Comparison of ENCODE assay signal across 8 cellular contexts in the genomic region with DNA sequence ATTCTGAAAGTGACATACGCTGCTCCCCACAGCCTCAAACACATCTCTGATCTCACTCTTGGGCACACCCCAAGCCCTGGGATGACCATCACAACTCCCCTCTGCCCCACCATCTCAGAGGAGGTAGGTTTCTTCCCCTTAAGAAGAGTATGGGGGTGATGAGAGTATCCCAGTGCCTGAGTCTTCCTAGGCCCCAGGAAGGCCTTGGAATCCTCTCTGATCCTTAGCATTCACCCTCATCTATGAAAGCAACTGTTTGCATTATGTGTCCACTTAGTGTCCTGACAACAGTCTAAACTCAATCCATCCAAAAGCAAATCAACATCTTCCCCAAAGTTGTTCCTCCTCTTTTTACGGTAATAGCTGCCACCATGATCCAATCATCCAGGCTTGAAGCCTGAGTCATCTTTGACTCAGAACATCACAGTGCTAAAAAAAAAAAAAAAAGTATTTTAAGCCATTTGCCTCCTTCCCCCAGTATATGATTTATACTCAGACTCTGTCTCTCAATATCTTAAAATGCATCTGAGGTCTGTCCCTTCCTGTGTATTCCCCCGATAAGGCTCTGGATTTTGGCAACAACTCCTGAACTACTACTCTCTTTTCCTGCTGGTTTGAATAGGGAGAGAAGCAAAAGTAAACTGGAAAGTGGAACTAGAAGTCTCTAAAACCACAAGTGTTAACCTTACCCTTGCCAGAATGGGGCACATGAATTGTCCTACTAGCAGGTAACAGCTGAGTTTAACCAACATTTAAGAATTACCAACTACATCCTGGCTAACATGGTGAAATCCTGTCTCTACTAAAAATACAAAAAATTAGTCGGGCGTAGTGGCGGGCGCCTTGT. TPM values are rescaled to one million over a fixed set of nuclear protein-coding genes. Genes with fewer than 3 reads are reported as not detected.
A peak's percentile ranks its signal among the peaks of the same experiment; 100 is the strongest.
DNase-seq lines count a peak whose midpoint lies in the region; ATAC-seq and TF ChIP-seq lines count a peak whose summit lies in the region.

No MANE protein-coding gene starts in this region.

- peaks cover 9 to 19% of the 10 kb centered on the region in 2 donors for H3K36me3 Mint-ChIP-seq in activated T-cell treated with anti-CD3 and anti-CD28 coated beads, Interleukin-2, amount 50 U/mL, for 72 hours (ENCODE audit: insufficient read depth in 2 of 2)
- H3K36me3 Mint-ChIP-seq in Caco-2 (ENCODE audit: insufficient read depth, unreplicated experiment): no peaks in the 10 kb centered on the region

- H3K9ac ChIP-seq in BLaER1 (no peak overlapping the region), subcutaneous abdominal adipose tissue (ENCODE audit: low read length in 5 of 5) (peak overlapping the region in 4 of 5 donors; percentile 4 to 65 (median 38))

- H3K27me3 Mint-ChIP-seq in activated T-cell treated with anti-CD3 and anti-CD28 coated beads, Interleukin-2, amount 50 U/mL, for 72 hours (ENCODE audit: low read depth): no peaks in the 10 kb centered on the region
- no peaks in the 10 kb centered on the region for H3K27me3 Mint-ChIP-seq in Caco-2 (ENCODE audit: insufficient read depth, unreplicated experiment)

- H3K27ac ChIP-seq in BLaER1: no peak overlapping the region
- H3K27ac ChIP-seq in subcutaneous abdominal adipose tissue (ENCODE audit: low read depth, low read length): peak overlapping the region; percentile 88

- peak; percentile 28 for DNase-seq in activated T-cell treated with anti-CD3 and anti-CD28 coated beads, Interleukin-2, amount 50 U/mL, for 72 hours
- DNase-seq in left cardiac atrium: no peak
- no peak for DNase-seq in stimulated activated CD8-positive, alpha-beta memory T cell treated with anti-CD3 and anti-CD28 coated beads, Interleukin-4, amount 100 ng/mL, for 48 hours
- no peak for DNase-seq in Caco-2

- no peaks in the 10 kb centered on the region for H3K9me3 ChIP-seq in BLaER1
- no peaks in the 10 kb centered on the region for H3K9me3 ChIP-seq in subcutaneous abdominal adipose tissue (ENCODE audit: control insufficient read depth in 5 of 5, low read length in 5 of 5)
- no peaks in the 10 kb centered on the region for H3K9me3 ChIP-seq in Caco-2

- H3K4me3 Mint-ChIP-seq in activated T-cell treated with anti-CD3 and anti-CD28 coated beads, Interleukin-2, amount 50 U/mL, for 72 hours: peak overlapping the region; percentile 55 to 69
- no peak overlapping the region for H3K4me3 Mint-ChIP-seq in Caco-2 (ENCODE audit: unreplicated experiment)

- H3K4me3 ChIP-seq in BLaER1 (no peak overlapping the region), subcutaneous abdominal adipose tissue (ENCODE audit: low read depth in 1 of 5, low read length in 5 of 5) (peak overlapping the region in 4 of 5 donors; percentile 20 to 38 (median 26)), Caco-2 (ENCODE audit: low read depth, low read length) (no peak overlapping the region)

- H3K36me3 ChIP-seq in BLaER1 (no peaks in the 10 kb centered on the region), subcutaneous abdominal adipose tissue (ENCODE audit: control insufficient read depth in 5 of 5, insufficient read depth in 5 of 5, low read length in 5 of 5) (peaks cover 0 to 9% (median 4%) of the 10 kb centered on the region in 5 donors), Caco-2 (ENCODE audit: control insufficient read depth, insufficient read depth, low read length) (no peaks in the 10 kb centered on the region)

- H3K27me3 ChIP-seq in BLaER1: no peaks in the 10 kb centered on the region
- no peaks in the 10 kb centered on the region for H3K27me3 ChIP-seq in subcutaneous abdominal adipose tissue (ENCODE audit: control insufficient read depth in 5 of 5, insufficient read depth in 4 of 5, low read length in 5 of 5)
- no peaks in the 10 kb centered on the region for H3K27me3 ChIP-seq in Caco-2 (replicated peaks; ENCODE audit: control insufficient read depth, insufficient read depth, low read length)

- peaks cover 39% of the 10 kb centered on the region for H3K4me1 Mint-ChIP-seq in activated T-cell treated with anti-CD3 and anti-CD28 coated beads, Interleukin-2, amount 50 U/mL, for 72 hours (ENCODE audit: low read depth)
- H3K4me1 Mint-ChIP-seq in Caco-2 (ENCODE audit: low read depth, unreplicated experiment): no peaks in the 10 kb centered on the region

- no peaks in the 10 kb centered on the region for H4K20me1 ChIP-seq in BLaER1

- POLR2A ChIA-PET in Caco-2 (lab: Charles Lee): no interaction called here

- H3K4me1 ChIP-seq in BLaER1: peaks cover 16% of the 10 kb centered on the region
- H3K4me1 ChIP-seq in subcutaneous abdominal adipose tissue (ENCODE audit: control insufficient read depth in 5 of 5, insufficient read depth in 5 of 5, low read length in 5 of 5): peaks cover 0 to 39% (median 17%) of the 10 kb centered on the region in 5 donors
- no peaks in the 10 kb centered on the region for H3K4me1 ChIP-seq in Caco-2

- TF ChIP-seq CTCF in Caco-2 (IDR thresholded peaks at IDR 0.05; ENCODE audit: insufficient read depth in 1 of 2, low read depth in 1 of 2, low read length in 1 of 2, severe bottlenecking in 1 of 2, unreplicated experiment in 1 of 2): no peak

- BruUV-seq in Caco-2 (replicated peaks; lab: Mats Ljungman, UMichigan): no TSS peak

- peak overlapping the region; percentile 13; the same call in 1 of the 2 replicates for H3K4me2 ChIP-seq in BLaER1

- ATAC-seq in GM19372 (IDR thresholded peaks at IDR 0.05; ENCODE audit: low read depth, unreplicated experiment): peak; percentile 26
- ATAC-seq in HG03378 (IDR thresholded peaks at IDR 0.05; ENCODE audit: unreplicated experiment): peak; percentile 32
- peak; percentile 46 to 47 for ATAC-seq in activated T-cell treated with anti-CD3 and anti-CD28 coated beads, Interleukin-2, amount 50 U/mL, for 72 hours (replicated peaks in 1 of 2)
- peak; percentile 31 to 70 for ATAC-seq in left cardiac atrium

- H3K27ac Mint-ChIP-seq in activated T-cell treated with anti-CD3 and anti-CD28 coated beads, Interleukin-2, amount 50 U/mL, for 72 hours: peak overlapping the region; percentile 97
- no peak overlapping the region for H3K27ac Mint-ChIP-seq in Caco-2 (ENCODE audit: unreplicated experiment)

- intact Hi-C loops in left cardiac atrium (cut with DNase I): loop anchor here in 1 of 2 donors (2.0 to 5.0 kb wide), 3 partner anchors 34 to 59 kb away; a partner anchor contains a TSS
- intact Hi-C loops in Caco-2 (cut with micrococcal nuclease; ENCODE audit: unreplicated experiment): no loop called here

- CTCF ChIA-PET in Caco-2 (lab: Charles Lee): interaction anchor here (0.6 kb wide), 1 partner anchor 92 kb away, joined by 3 read pairs; no protein-coding TSS in a partner anchor

- peaks cover 4 to 5% of the 10 kb centered on the region in 2 donors for H3K9me3 Mint-ChIP-seq in activated T-cell treated with anti-CD3 and anti-CD28 coated beads, Interleukin-2, amount 50 U/mL, for 72 hours
- H3K9me3 Mint-ChIP-seq in Caco-2 (ENCODE audit: unreplicated experiment): no peaks in the 10 kb centered on the region

RNA-seq across cellular contexts. Expression of a gene that starts 22.5 kb away (rescaled TPM):
- 1 to 10 TPM; 6.6 to 7.2 TPM for total RNA-seq in activated T-cell treated with anti-CD3 and anti-CD28 coated beads, Interleukin-2, amount 50 U/mL, for 72 hours
- total RNA-seq in left cardiac atrium (100 to 1,000 TPM; 383 to 677 TPM), Caco-2 (2022) (0.77 and 1.4 TPM in 2 replicates)

RNA-seq across cellular contexts. Expression of a gene that starts 39.3 kb away (rescaled TPM):
- 10 to 100 TPM; 58.5 to 63.9 TPM for total RNA-seq in activated T-cell treated with anti-CD3 and anti-CD28 coated beads, Interleukin-2, amount 50 U/mL, for 72 hours
- total RNA-seq in left cardiac atrium: 100 to 1,000 TPM; 101 to 120 TPM
- 43.6 and 44.9 TPM in 2 replicates for total RNA-seq in Caco-2 (2022)

RNA-seq across cellular contexts. Expression of a gene that starts 40.2 kb away (rescaled TPM):
- total RNA-seq in activated T-cell treated with anti-CD3 and anti-CD28 coated beads, Interleukin-2, amount 50 U/mL, for 72 hours: 1 to 10 TPM in 1 of 2 donors, under 1 TPM in 1; 0.79 to 1.2 TPM
- total RNA-seq in left cardiac atrium: 1 to 10 TPM; 1.5 to 8.7 TPM
- 0.46 and 0.75 TPM in 2 replicates for total RNA-seq in Caco-2 (2022)

RNA-seq across cellular contexts. Expression of a gene that starts 58.6 kb away (rescaled TPM):
- total RNA-seq in activated T-cell treated with anti-CD3 and anti-CD28 coated beads, Interleukin-2, amount 50 U/mL, for 72 hours: 10 to 100 TPM in 1 of 2 donors, 1 to 10 TPM in 1; 6.3 to 13.8 TPM
- total RNA-seq in left cardiac atrium: 10 to 100 TPM in 1 of 2 donors, 1 to 10 TPM in 1; 9.4 to 10.8 TPM
- 2.8 TPM in 2 replicates for total RNA-seq in Caco-2 (2022)

Comparison
In these comparisons a context has a peak if more than half of its experiments do, and no peak if none do; other contexts are left out.
1. H3K4me3 ChIP-seq: peak in subcutaneous abdominal adipose tissue (4 of 5); none in BLaER1 (single experiment) and Caco-2 (single experiment).
2. DNase-seq: peak in activated T-cell treated with anti-CD3 and anti-CD28 coated beads, Interleukin-2, amount 50 U/mL, for 72 hours (2 of 2); none in left cardiac atrium (single experiment), stimulated activated CD8-positive, alpha-beta memory T cell treated with anti-CD3 and anti-CD28 coated beads, Interleukin-4, amount 100 ng/mL, for 48 hours (single experiment) and Caco-2 (0 of 2).
3. RNA of a gene that starts 22.5 kb away (total RNA-seq): 383 to 677 TPM in left cardiac atrium; 6.6 to 7.2 TPM in activated T-cell treated with anti-CD3 and anti-CD28 coated beads, Interleukin-2, amount 50 U/mL, for 72 hours and 0.77 to 1.4 TPM in Caco-2; every median in the first group is over 10 times any median in the second.
4. Peak in every context shown above with its lines, with median percentiles within 50 percentile points of each other: ATAC-seq.